Comparison of ENCODE assay signal across 2 cellular contexts in the genomic region with DNA sequence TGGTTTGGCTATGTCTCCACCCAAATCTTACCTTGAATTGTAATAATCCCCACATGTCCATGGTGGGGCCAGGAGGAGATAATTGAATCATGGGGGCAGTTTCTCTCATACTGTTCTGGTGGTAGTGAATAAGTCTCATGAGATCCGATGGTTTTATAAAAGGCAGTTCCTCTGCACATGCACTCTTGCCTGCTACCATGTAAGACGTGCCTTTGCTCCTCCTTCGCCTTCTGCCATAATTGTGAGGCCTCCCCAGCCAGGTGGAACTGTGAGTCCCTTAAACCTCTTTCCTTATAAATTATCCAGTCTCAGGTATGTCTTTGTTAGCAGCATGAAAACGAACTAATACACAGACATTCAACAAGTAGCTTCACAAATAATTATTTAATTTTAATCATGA. TPM values are rescaled to one million over a fixed set of nuclear protein-coding genes. Genes with fewer than 3 reads are reported as not detected.
"Had no signal": no experiment of that assay in that cellular context is flagged by ENCODE, and none has a peak within 500 bp of the region (broad histone marks: within the 10 kb centered on the region; RNA-seq: fewer than 3 reads in every experiment).

No MANE protein-coding gene starts in this region.

RNA-seq across cellular contexts. Expression of a gene that starts 49.2 kb away (rescaled TPM):
- total RNA-seq: fibroblast of villous mesenchyme, frontal cortex had no signal
